8 cellular contexts compared by ENCODE assay signal in genomic region chr12:48980389-48980952, GRCh38. TPM values are rescaled to one million over a fixed set of nuclear protein-coding genes. Genes with fewer than 3 reads are reported as not detected.
DNase-seq lines count a peak whose midpoint lies in the region; ATAC-seq, FAIRE-seq and TF ChIP-seq lines count a peak whose summit lies in the region.

No MANE protein-coding gene starts in this region.

- peak overlapping the region; percentile 39 for H2AFZ ChIP-seq in keratinocyte (ENCODE audit: control insufficient read depth, low read length)

- H3K27ac ChIP-seq in heart left ventricle (peak overlapping the region in 1 of 12 donors; percentile 37), keratinocyte (ENCODE audit: control insufficient read depth, insufficient read depth, low read length) (no peak overlapping the region), testis (no peak overlapping the region)

- H3K9ac ChIP-seq in keratinocyte (ENCODE audit: control insufficient read depth, extremely low read depth, insufficient read depth, low read length), result no peak overlapping the region

- H4K20me1 ChIP-seq in keratinocyte (ENCODE audit: control insufficient read depth, extremely low read depth, insufficient read depth, low read length), result no peaks in the 10 kb centered on the region

- WGBS in heart left ventricle, 4 donors, result 3% methylated on average over 28 to 46 of the region's 46 CpGs
- 2 to 4% methylated on average over 16 to 45 of the region's 46 CpGs for WGBS in testis, 2 donors

- H3K4me1 ChIP-seq in heart left ventricle, result peaks cover 7 to 46% (median 37%) of the 10 kb centered on the region in 12 donors
- peaks cover 18% of the 10 kb centered on the region for H3K4me1 ChIP-seq in keratinocyte (ENCODE audit: control insufficient read depth, extremely low read depth, insufficient read depth, low read length)
- peaks cover 27% of the 10 kb centered on the region for H3K4me1 ChIP-seq in testis

- H3K9me3 ChIP-seq in heart left ventricle, result no peaks in the 10 kb centered on the region
- H3K9me3 ChIP-seq in keratinocyte (ENCODE audit: control insufficient read depth, low read depth, low read length), result no peaks in the 10 kb centered on the region
- no peaks in the 10 kb centered on the region for H3K9me3 ChIP-seq in testis

- intact Hi-C loops in heart left ventricle (cut with DNase I) (loop anchor here in 2 of 10 donors (10.0 kb wide), 1 partner anchor 126 kb away; the partner anchor contains the start of gene DDX23 (in 2 of the 2)), cardiac septum (cut with DNase I) (no loop called here), testis (cut with DNase I; ENCODE audit: low total_unique reads) (no loop called here)

- H3K27me3 ChIP-seq in heart left ventricle (peaks cover 42 to 95% (median 71%) of the 10 kb centered on the region in 9 donors), keratinocyte (ENCODE audit: control insufficient read depth, extremely low read depth, insufficient read depth, low read length) (peaks cover 87% of the 10 kb centered on the region), testis (no peaks in the 10 kb centered on the region)

- peak in 2 of 12 donors; percentile 8 for TF ChIP-seq CTCF in heart left ventricle (IDR thresholded peaks at IDR 0.05)
- TF ChIP-seq CTCF in keratinocyte (optimal IDR thresholded peaks at IDR 0.05 in 1 of 3, IDR thresholded peaks at IDR 0.05 in 1 of 3, conservative IDR thresholded peaks at IDR 0.05 in 1 of 3; ENCODE audit: extremely low read depth in 1 of 3, insufficient read depth in 2 of 3, low read length in 3 of 3), result peak in 2 of 3 experiments; percentile 11 to 54
- TF ChIP-seq CTCF in testis (IDR thresholded peaks at IDR 0.05), result no peak

- TF ChIP-seq POLR2A in heart left ventricle (IDR thresholded peaks at IDR 0.05), result no peak
- no peak for TF ChIP-seq POLR2A in testis (IDR thresholded peaks at IDR 0.05)

- H3K4me3 ChIP-seq in heart left ventricle (peak overlapping the region in 11 of 12 donors; percentile 14 to 54 (median 40)), keratinocyte (ENCODE audit: control insufficient read depth in 2 of 3, extremely low read depth in 1 of 3, insufficient read depth in 2 of 3, low read depth in 1 of 3, low read length in 3 of 3) (peak overlapping the region in 2 of 3 experiments; percentile 9 to 57), testis (peak overlapping the region; percentile 15 to 30)

- dilution Hi-C loops in keratinocyte (cut with MboI; ENCODE audit: extremely low pct_ligation_motif_present, low sequenced_read_pairs), result no loop called here

- no peaks in the 10 kb centered on the region for H3K9me1 ChIP-seq in keratinocyte (ENCODE audit: control insufficient read depth, extremely low read depth, insufficient read depth, low read length)

- FAIRE-seq in keratinocyte (lab: Jason Lieb, UNC), result peak; percentile 66

- peak in 2 of 4 donors; percentile 3 to 10 for ATAC-seq in heart left ventricle
- ATAC-seq in HG03135 (IDR thresholded peaks at IDR 0.05; ENCODE audit: unreplicated experiment), result no peak
- ATAC-seq in HG02981 (IDR thresholded peaks at IDR 0.05; ENCODE audit: unreplicated experiment), result no peak

- H3K36me3 ChIP-seq in heart left ventricle (no peaks in the 10 kb centered on the region), keratinocyte (ENCODE audit: control insufficient read depth in 2 of 2, extremely low read depth in 1 of 2, insufficient read depth in 2 of 2, low read length in 2 of 2) (no peaks in the 10 kb centered on the region), testis (ENCODE audit: low read depth, missing control alignments) (no peaks in the 10 kb centered on the region)

- DNase-seq in heart left ventricle (no peak), cardiac septum (ENCODE audit: low spot score) (no peak), keratinocyte (ENCODE audit: low read depth, low spot score) (no peak), testis (no peak), anterior cingulate cortex (lab: John Stamatoyannopoulos, UW) (no peak)
- DNase-seq in activated T-cell treated with anti-CD3 and anti-CD28 coated beads, Interleukin-2, amount 50 U/mL, for 48 hours, result peak; percentile 63 to 65

- peak overlapping the region; percentile 78 for H3K4me2 ChIP-seq in keratinocyte (ENCODE audit: control insufficient read depth, extremely low read depth, insufficient read depth, low read depth, low read length)

- H3K79me2 ChIP-seq in keratinocyte (ENCODE audit: control insufficient read depth, insufficient read depth, low read length), result no peaks in the 10 kb centered on the region

RNA-seq across cellular contexts. Expression of gene WNT1, which starts 2.3 kb away (rescaled TPM):
- total RNA-seq in heart left ventricle (under 1 TPM in 1 of 9 donors, not detected in 8; 0.29 TPM), cardiac septum (not detected), testis (1 to 10 TPM; 1.2 to 1.4 TPM)
- polyA plus RNA-seq in heart left ventricle (not detected), keratinocyte (not detected in 3 replicates), testis (ENCODE audit: insufficient read depth, low read depth, low replicate concordance) (0.62 TPM)
- not detected for polyA plus RNA-seq in keratinocyte (2011; ENCODE audit: low read depth)
- polyA plus RNA-seq in keratinocyte (2011; cell fraction: cytosol; rRNA removed), result not detected in 2 replicates
- not detected in 2 replicates for polyA plus RNA-seq in keratinocyte (2011; cell fraction: nucleus; rRNA removed)
- polyA plus RNA-seq in keratinocyte (2012; ENCODE audit: low replicate concordance), result not detected in 2 replicates
- not detected in 3 replicates for polyA minus RNA-seq in keratinocyte
- not detected for polyA minus RNA-seq in keratinocyte (2011; cell fraction: cytosol; rRNA and poly(A)+ RNA removed)
- not detected in 2 replicates for polyA minus RNA-seq in keratinocyte (2011; cell fraction: nucleus; rRNA and poly(A)+ RNA removed)

RNA-seq across cellular contexts. Expression of gene WNT10B, which starts 8.9 kb away (rescaled TPM):
- total RNA-seq in heart left ventricle (1 to 10 TPM in 1 of 9 donors, under 1 TPM in 7, not detected in 1; 0.12 to 1.3 (median 0.22) TPM), cardiac septum (0.16 TPM), testis (1 to 10 TPM; 1.1 to 3.1 TPM)
- polyA plus RNA-seq in heart left ventricle (under 1 TPM; 0.08 to 0.28 TPM), keratinocyte (0.09 to 0.24 TPM (median 0.22 TPM) in 3 replicates), testis (ENCODE audit: insufficient read depth, low read depth, low replicate concordance) (1.8 TPM)
- not detected for polyA plus RNA-seq in keratinocyte (2011; ENCODE audit: low read depth)
- 0.13 and 0.16 TPM in 2 replicates for polyA plus RNA-seq in keratinocyte (2011; cell fraction: cytosol; rRNA removed)
- polyA plus RNA-seq in keratinocyte (2011; cell fraction: nucleus; rRNA removed), result 0.41 and 0.46 TPM in 2 replicates
- 0.17 and 0.39 TPM in 2 replicates for polyA plus RNA-seq in keratinocyte (2012; ENCODE audit: low replicate concordance)
- polyA minus RNA-seq in keratinocyte, result 0.13 TPM in 1 of 3 replicates, not detected in the others
- not detected for polyA minus RNA-seq in keratinocyte (2011; cell fraction: cytosol; rRNA and poly(A)+ RNA removed)
- polyA minus RNA-seq in keratinocyte (2011; cell fraction: nucleus; rRNA and poly(A)+ RNA removed), result 0.31 TPM in 1 of 2 replicates, not detected in the other

RNA-seq across cellular contexts. Expression of gene DDN, which starts 18.7 kb away (rescaled TPM):
- 1 to 10 TPM in 4 of 9 donors, under 1 TPM in 5; 0.40 to 2.8 (median 0.95) TPM for total RNA-seq in heart left ventricle
- under 1 TPM; 0.42 to 0.91 TPM for polyA plus RNA-seq in heart left ventricle
- total RNA-seq in cardiac septum, result 1.00 TPM
- polyA plus RNA-seq in keratinocyte, result 0.09 to 0.17 TPM (median 0.10 TPM) in 3 replicates
- not detected for polyA plus RNA-seq in keratinocyte (2011; ENCODE audit: low read depth)
- polyA plus RNA-seq in keratinocyte (2011; cell fraction: cytosol; rRNA removed), result not detected in 2 replicates
- polyA plus RNA-seq in keratinocyte (2011; cell fraction: nucleus; rRNA removed), result 0.24 and 0.39 TPM in 2 replicates
- 0.08 and 0.13 TPM in 2 replicates for polyA plus RNA-seq in keratinocyte (2012; ENCODE audit: low replicate concordance)
- 0.06 TPM in 1 of 3 replicates, not detected in the others for polyA minus RNA-seq in keratinocyte
- polyA minus RNA-seq in keratinocyte (2011; cell fraction: cytosol; rRNA and poly(A)+ RNA removed), result not detected
- polyA minus RNA-seq in keratinocyte (2011; cell fraction: nucleus; rRNA and poly(A)+ RNA removed), result 0.21 TPM in 1 of 2 replicates, not detected in the other
- total RNA-seq in testis, result under 1 TPM; 0.31 to 0.55 TPM
- polyA plus RNA-seq in testis (ENCODE audit: insufficient read depth, low read depth, low replicate concordance), result 0.96 TPM

RNA-seq across cellular contexts. Expression of gene ARF3, which starts 23.2 kb away (rescaled TPM):
- total RNA-seq in heart left ventricle (100 to 1,000 TPM in 1 of 9 donors, 10 to 100 TPM in 8; 35.8 to 130 (median 54.0) TPM), cardiac septum (59.5 TPM), testis (10 to 100 TPM; 78.3 to 92.9 TPM)
- polyA plus RNA-seq in heart left ventricle (10 to 100 TPM; 40.1 to 61.5 TPM), keratinocyte (236 to 253 TPM (median 250 TPM) in 3 replicates), testis (ENCODE audit: insufficient read depth, low read depth, low replicate concordance) (134 TPM)
- 62.2 TPM for polyA plus RNA-seq in keratinocyte (2011; ENCODE audit: low read depth)
- polyA plus RNA-seq in keratinocyte (2011; cell fraction: cytosol; rRNA removed), result 324 and 334 TPM in 2 replicates
- polyA plus RNA-seq in keratinocyte (2011; cell fraction: nucleus; rRNA removed), result 324 and 330 TPM in 2 replicates
- 84.4 and 202 TPM in 2 replicates for polyA plus RNA-seq in keratinocyte (2012; ENCODE audit: low replicate concordance)
- polyA minus RNA-seq in keratinocyte, result 192 to 243 TPM (median 216 TPM) in 3 replicates
- 84.0 TPM for polyA minus RNA-seq in keratinocyte (2011; cell fraction: cytosol; rRNA and poly(A)+ RNA removed)
- polyA minus RNA-seq in keratinocyte (2011; cell fraction: nucleus; rRNA and poly(A)+ RNA removed), result 47.5 and 79.6 TPM in 2 replicates

RNA-seq across cellular contexts. Expression of gene PRKAG1, which starts 38.1 kb away (rescaled TPM):
- total RNA-seq in heart left ventricle (100 to 1,000 TPM in 2 of 9 donors, 10 to 100 TPM in 7; 72.0 to 107 (median 98.6) TPM), cardiac septum (80.4 TPM), testis (10 to 100 TPM; 52.7 to 59.6 TPM)
- polyA plus RNA-seq in heart left ventricle (10 to 100 TPM; 91.5 to 93.5 TPM), keratinocyte (105 to 125 TPM (median 123 TPM) in 3 replicates), testis (ENCODE audit: insufficient read depth, low read depth, low replicate concordance) (80.7 TPM)
- 20.0 TPM for polyA plus RNA-seq in keratinocyte (2011; ENCODE audit: low read depth)
- 88.8 and 167 TPM in 2 replicates for polyA plus RNA-seq in keratinocyte (2011; cell fraction: cytosol; rRNA removed)
- 91.6 and 94.3 TPM in 2 replicates for polyA plus RNA-seq in keratinocyte (2011; cell fraction: nucleus; rRNA removed)
- 66.5 and 73.0 TPM in 2 replicates for polyA plus RNA-seq in keratinocyte (2012; ENCODE audit: low replicate concordance)
- 30.5 to 67.9 TPM (median 65.9 TPM) in 3 replicates for polyA minus RNA-seq in keratinocyte
- 27.0 TPM for polyA minus RNA-seq in keratinocyte (2011; cell fraction: cytosol; rRNA and poly(A)+ RNA removed)
- 20.6 and 31.8 TPM in 2 replicates for polyA minus RNA-seq in keratinocyte (2011; cell fraction: nucleus; rRNA and poly(A)+ RNA removed)

Comparison
In these comparisons a context has a peak if more than half of its experiments do, and no peak if none do; other contexts are left out.
1. DNase-seq: peak in activated T-cell treated with anti-CD3 and anti-CD28 coated beads, Interleukin-2, amount 50 U/mL, for 48 hours (2 of 2); none in heart left ventricle (0 of 5), cardiac septum (single experiment), keratinocyte (single experiment), testis (single experiment) and anterior cingulate cortex (0 of 58).
2. CTCF ChIP-seq: peak in keratinocyte (2 of 3); none in testis (0 of 3).
3. Peak in every context shown above with its lines, with median percentiles within 50 percentile points of each other: H3K4me3 ChIP-seq.